Comparison of ENCODE assay signal across 23 cellular contexts in genomic region chr5:125815-126214, GRCh38. TPM values are rescaled to one million over a fixed set of nuclear protein-coding genes. Genes with fewer than 3 reads are reported as not detected.
"Had no signal": no experiment of that assay in that cellular context is flagged by ENCODE, and none has a peak within 500 bp of the region (broad histone marks: within the 10 kb centered on the region; RNA-seq: fewer than 3 reads in every experiment).

No MANE protein-coding gene starts in this region.

- DNase-seq: effector memory CD4-positive, alpha-beta T cell; esophagus squamous epithelium; foreskin fibroblast; glutamatergic neuron; kidney; left cardiac atrium; left ventricle myocardium superior; mesenchymal stem cell; naive B cell; spleen; stimulated activated CD4-positive, alpha-beta T cell treated with anti-CD3 and anti-CD28 coated beads, Interleukin-15, amount 100 ng/mL, for 24 hours; stimulated activated CD4-positive, alpha-beta T cell treated with anti-CD3 and anti-CD28 coated beads, Interleukin-1b, Interleukin-23, amount 100 ng/mL, for 48 hours; stimulated activated CD4-positive, alpha-beta T cell treated with anti-CD3 and anti-CD28 coated beads, Interleukin-4, amount 100 ng/mL, for 24 hours; tibial artery; upper lobe of right lung had no signal

- H3K27me3 Mint-ChIP-seq: naive B cell had no signal

- H3K4me1 ChIP-seq: esophagus squamous epithelium, spleen, tibial artery, upper lobe of right lung, vagina had no signal

- H3K4me1 Mint-ChIP-seq: naive B cell; nephron; stimulated activated memory B cell treated with anti-CD40 and anti-IgM and Interleukin-4, amounts not matched to agents 10 μg/mL and 1 μg/mL and 100 μg/mL, for 72 hours had no signal

- H3K27ac Mint-ChIP-seq: naive B cell; nephron; stimulated activated memory B cell treated with anti-CD40 and anti-IgM and Interleukin-4, amounts not matched to agents 10 μg/mL and 1 μg/mL and 100 μg/mL, for 72 hours; stimulated activated naive CD8-positive, alpha-beta T cell treated with anti-CD3 and anti-CD28 coated beads, Interleukin-15, Interleukin-2, amounts not matched to agents 100 ng/mL and 50 ng/mL, for 24 hours had no signal

- H3K4me3 ChIP-seq: esophagus squamous epithelium, gastroesophageal sphincter, lung, spleen, tibial artery, upper lobe of right lung, vagina had no signal

- H3K9me3 ChIP-seq: vagina had no signal

- H3K27me3 ChIP-seq: gastroesophageal sphincter, tibial artery, upper lobe of right lung, vagina had no signal

- ATAC-seq: gastroesophageal sphincter; left cardiac atrium; left ventricle myocardium superior; sciatic nerve; stimulated activated memory B cell treated with anti-CD40 and anti-IgM and Interleukin-4, amounts not matched to agents 10 μg/mL and 1 μg/mL and 100 μg/mL, for 72 hours; upper lobe of right lung had no signal

- H3K4me3 Mint-ChIP-seq: naive B cell; nephron; stimulated activated memory B cell treated with anti-CD40 and anti-IgM and Interleukin-4, amounts not matched to agents 10 μg/mL and 1 μg/mL and 100 μg/mL, for 72 hours; stimulated activated naive CD8-positive, alpha-beta T cell treated with anti-CD3 and anti-CD28 coated beads, Interleukin-15, Interleukin-2, amounts not matched to agents 100 ng/mL and 50 ng/mL, for 24 hours had no signal

- H3K27ac ChIP-seq: esophagus squamous epithelium, gastroesophageal sphincter, spleen, tibial artery, upper lobe of right lung, vagina had no signal

- H3K36me3 ChIP-seq: esophagus squamous epithelium, gastroesophageal sphincter, spleen, tibial artery, upper lobe of right lung, vagina had no signal

RNA-seq across cellular contexts. Expression of gene PLEKHG4B, which starts 33.8 kb away (rescaled TPM):
- total RNA-seq: left ventricle myocardium superior, pulmonary artery endothelial cell had no signal
